In genomic region chr3:150544726-150545125, GRCh38 we compare ENCODE assay signal across 8 cellular contexts. TPM values are rescaled to one million over a fixed set of nuclear protein-coding genes. Genes with fewer than 3 reads are reported as not detected.
DNase-seq lines count a peak whose midpoint lies in the region; ATAC-seq, FAIRE-seq and TF ChIP-seq lines count a peak whose summit lies in the region.

No MANE protein-coding gene starts in this region.

- intact Hi-C loops in OCI-LY7 (cut with micrococcal nuclease; ENCODE audit: unreplicated experiment), result loop anchor here (5.0 kb wide), 1 partner anchor 158 kb away; the partner anchor contains the start of gene ERICH6
- intact Hi-C loops in endothelial cell of umbilical vein (cut with micrococcal nuclease), result loop anchor here (10.0 kb wide), 1 partner anchor 160 kb away; the partner anchor contains the start of gene ERICH6

- H3K9me2 ChIP-seq in OCI-LY7 (ENCODE audit: insufficient read depth, low read length), result no peaks in the 10 kb centered on the region

- TF ChIP-seq CTCF in OCI-LY7 (conservative IDR thresholded peaks at IDR 0.05; ENCODE audit: low read length) (no peak), endothelial cell of umbilical vein (IDR thresholded peaks at IDR 0.05; ENCODE audit: extremely low read depth in 1 of 2, insufficient read depth in 1 of 2, low read depth in 1 of 2, low read length in 2 of 2) (no peak)

- H3K79me2 ChIP-seq in OCI-LY7 (ENCODE audit: insufficient read depth, low read depth, low read length) (peaks cover 77% of the 10 kb centered on the region), endothelial cell of umbilical vein (ENCODE audit: control insufficient read depth, insufficient read depth, low read length) (peaks cover 64% of the 10 kb centered on the region)

- no peak for DNase-seq in OCI-LY7 (ENCODE audit: low spot score)
- DNase-seq in endothelial cell of umbilical vein (ENCODE audit: low read depth, low spot score), result peak; percentile 33
- DNase-seq in putamen (ENCODE audit: low spot score), result peak; percentile 32
- DNase-seq in NCI-H510A treated with DMSO at 0.1 percent for 48 hours (lab: John Stamatoyannopoulos, UW), result no peak
- no peak for DNase-seq in iPS-NIHi11 (ENCODE audit: low spot score)

- no peak for ATAC-seq in HG02623 (IDR thresholded peaks at IDR 0.05; ENCODE audit: unreplicated experiment)
- ATAC-seq in HG03097 (IDR thresholded peaks at IDR 0.05; ENCODE audit: low FRiP score, unreplicated experiment), result no peak

- BruUV-seq in OCI-LY7 (replicated peaks; lab: Mats Ljungman, UMichigan) (TSS peak; percentile 54), endothelial cell of umbilical vein (replicated peaks; lab: Mats Ljungman, UMichigan) (no TSS peak)

- peaks cover 36% of the 10 kb centered on the region for H4K20me1 ChIP-seq in OCI-LY7 (ENCODE audit: insufficient read depth, low read length)
- no peaks in the 10 kb centered on the region for H4K20me1 ChIP-seq in endothelial cell of umbilical vein (replicated peaks; ENCODE audit: control insufficient read depth, extremely low read depth, insufficient read depth, low read length)

- H3K36me3 ChIP-seq in ES-I3 (ENCODE audit: insufficient read depth, low read length) (peaks cover 9% of the 10 kb centered on the region), OCI-LY7 (ENCODE audit: insufficient read depth, low read length) (peaks cover 59% of the 10 kb centered on the region), endothelial cell of umbilical vein (ENCODE audit: control insufficient read depth in 2 of 2, extremely low read depth in 1 of 2, insufficient read depth in 2 of 2, low read length in 2 of 2) (peaks cover 0 to 16% of the 10 kb centered on the region in 2 experiments)

- H3K9ac ChIP-seq in ES-I3 (ENCODE audit: low read depth, low read length), result peak overlapping the region; percentile 86; the same call in 1 of the 2 replicates
- H3K9ac ChIP-seq in endothelial cell of umbilical vein (replicated peaks; ENCODE audit: extremely low read depth, insufficient read depth, low read length), result peak overlapping the region; percentile 98

- H3K27me3 ChIP-seq in endothelial cell of umbilical vein (ENCODE audit: control insufficient read depth in 2 of 2, insufficient read depth in 2 of 2, low read length in 2 of 2), result no peaks in the 10 kb centered on the region

- no peak for TF ChIP-seq POLR2A in endothelial cell of umbilical vein (IDR thresholded peaks at IDR 0.05; ENCODE audit: low read depth, low read length)

- no peaks in the 10 kb centered on the region for H3K9me3 ChIP-seq in ES-I3 (ENCODE audit: control insufficient read depth, insufficient read depth, low read length)
- H3K9me3 ChIP-seq in OCI-LY7 (ENCODE audit: low read length), result no peaks in the 10 kb centered on the region
- no peaks in the 10 kb centered on the region for H3K9me3 ChIP-seq in endothelial cell of umbilical vein (replicated peaks; ENCODE audit: control insufficient read depth, insufficient read depth, low read length)

- POLR2A ChIA-PET in OCI-LY7 (lab: Charles Lee) (interaction anchor here (0.6 to 2.3 kb wide), 10 partner anchors 12 to 626 kb away, joined by 3 to 15 read pairs (median 4); partner anchors contain the start of genes SELENOT and TSC22D2), endothelial cell of umbilical vein (lab: Charles Lee) (no interaction called here)

- CTCF ChIA-PET in OCI-LY7 (lab: Charles Lee; ENCODE audit: unreplicated experiment) (no interaction called here), endothelial cell of umbilical vein (lab: Charles Lee) (interaction anchor here (1.1 to 2.6 kb wide), 5 partner anchors 31 to 577 kb away, joined by 3 to 10 read pairs (median 6); partner anchors contain the start of gene TSC22D2)

- FAIRE-seq in endothelial cell of umbilical vein (lab: Jason Lieb, UNC), result no peak

- H3K4me1 ChIP-seq in ES-I3 (ENCODE audit: insufficient read depth, low read length) (no peaks in the 10 kb centered on the region), OCI-LY7 (ENCODE audit: insufficient read depth, low read length, poor library complexity, severe bottlenecking) (peaks cover 38% of the 10 kb centered on the region), endothelial cell of umbilical vein (ENCODE audit: control insufficient read depth, extremely low read depth, insufficient read depth, low read length) (peaks cover 25% of the 10 kb centered on the region)

- dilution Hi-C loops in endothelial cell of umbilical vein (cut with MboI; ENCODE audit: extremely low pct_ligation_motif_present, low sequenced_read_pairs), result no loop called here

- H3K4me3 ChIP-seq in OCI-LY7 (ENCODE audit: low read depth, low read length, poor library complexity, severe bottlenecking) (peak overlapping the region; percentile 98), endothelial cell of umbilical vein (replicated peaks in 1 of 3; ENCODE audit: insufficient read depth in 1 of 3, low read depth in 1 of 3, low read length in 3 of 3) (peak overlapping the region; percentile 80 to 98 (median 93))

- H2AFZ ChIP-seq in OCI-LY7 (ENCODE audit: low read length), result no peak overlapping the region
- no peak overlapping the region for H2AFZ ChIP-seq in endothelial cell of umbilical vein (ENCODE audit: low read depth, low read length)

- H3K4me2 ChIP-seq in OCI-LY7 (ENCODE audit: low read length), result peak overlapping the region; percentile 80
- H3K4me2 ChIP-seq in endothelial cell of umbilical vein (ENCODE audit: insufficient read depth, low read length), result peak overlapping the region; percentile 97

- H3K9me1 ChIP-seq in endothelial cell of umbilical vein (replicated peaks; ENCODE audit: control insufficient read depth, extremely low read depth, insufficient read depth, low read length), result no peaks in the 10 kb centered on the region

- H3K27ac ChIP-seq in OCI-LY7 (ENCODE audit: low read depth, low read length, poor library complexity, severe bottlenecking) (no peak overlapping the region), endothelial cell of umbilical vein (ENCODE audit: insufficient read depth, low read depth, low read length) (peak overlapping the region; percentile 97)

TF ChIP-seq in endothelial cell of umbilical vein, 7 proteins besides CTCF, POLR2A, EP300 and RAD21:
- TF ChIP-seq GATA2 (IDR thresholded peaks at IDR 0.05; ENCODE audit: insufficient read depth, insufficient read length, low read depth, low read length), result no peak

RNA-seq across cellular contexts. Expression of gene SERP1, which starts 1.6 kb away (rescaled TPM):
- total RNA-seq in OCI-LY7 (2014; rRNA removed; shearing (Covaris generic)), result 182 and 183 TPM in 2 replicates
- total RNA-seq in OCI-LY7 (2022) (97.4 and 101 TPM in 2 replicates), endothelial cell of umbilical vein (81.7 and 82.0 TPM in 2 replicates)
- polyA plus RNA-seq in endothelial cell of umbilical vein, result 103 and 135 TPM in 2 replicates
- polyA plus RNA-seq in endothelial cell of umbilical vein (2011; cell fraction: cytosol; rRNA removed), result 49.2 and 72.4 TPM in 2 replicates
- polyA plus RNA-seq in endothelial cell of umbilical vein (2011; cell fraction: nucleus; rRNA removed), result 52.3 and 63.3 TPM in 2 replicates
- 71.0 and 81.6 TPM in 2 replicates for polyA plus RNA-seq in endothelial cell of umbilical vein (2012)
- polyA minus RNA-seq in endothelial cell of umbilical vein, result 43.5 and 53.5 TPM in 2 replicates
- polyA minus RNA-seq in endothelial cell of umbilical vein (2011; cell fraction: cytosol; rRNA and poly(A)+ RNA removed), result 151 TPM
- 68.3 and 77.8 TPM in 2 replicates for polyA minus RNA-seq in endothelial cell of umbilical vein (2011; cell fraction: nucleus; rRNA and poly(A)+ RNA removed)

RNA-seq across cellular contexts. Expression of gene EIF2A, which starts 1.9 kb away (rescaled TPM):
- 85.6 and 86.0 TPM in 2 replicates for total RNA-seq in OCI-LY7 (2014; rRNA removed; shearing (Covaris generic))
- 105 and 130 TPM in 2 replicates for total RNA-seq in OCI-LY7 (2022)
- total RNA-seq in endothelial cell of umbilical vein, result 97.6 and 104 TPM in 2 replicates
- polyA plus RNA-seq in endothelial cell of umbilical vein, result 55.3 and 85.2 TPM in 2 replicates
- polyA plus RNA-seq in endothelial cell of umbilical vein (2011; cell fraction: cytosol; rRNA removed), result 141 and 145 TPM in 2 replicates
- 119 and 137 TPM in 2 replicates for polyA plus RNA-seq in endothelial cell of umbilical vein (2011; cell fraction: nucleus; rRNA removed)
- 59.6 and 74.1 TPM in 2 replicates for polyA plus RNA-seq in endothelial cell of umbilical vein (2012)
- 70.2 and 78.8 TPM in 2 replicates for polyA minus RNA-seq in endothelial cell of umbilical vein
- 80.3 TPM for polyA minus RNA-seq in endothelial cell of umbilical vein (2011; cell fraction: cytosol; rRNA and poly(A)+ RNA removed)
- 85.4 and 129 TPM in 2 replicates for polyA minus RNA-seq in endothelial cell of umbilical vein (2011; cell fraction: nucleus; rRNA and poly(A)+ RNA removed)

RNA-seq across cellular contexts. Expression of gene SELENOT, which starts 58.4 kb away (rescaled TPM):
- 36.8 and 60.7 TPM in 2 replicates for total RNA-seq in OCI-LY7 (2014; rRNA removed; shearing (Covaris generic))
- total RNA-seq in OCI-LY7 (2022) (70.1 and 71.8 TPM in 2 replicates), endothelial cell of umbilical vein (89.2 and 103 TPM in 2 replicates)
- polyA plus RNA-seq in endothelial cell of umbilical vein, result 299 and 328 TPM in 2 replicates
- 345 and 375 TPM in 2 replicates for polyA plus RNA-seq in endothelial cell of umbilical vein (2011; cell fraction: cytosol; rRNA removed)
- 94.5 and 108 TPM in 2 replicates for polyA plus RNA-seq in endothelial cell of umbilical vein (2011; cell fraction: nucleus; rRNA removed)
- polyA plus RNA-seq in endothelial cell of umbilical vein (2012), result 87.4 and 158 TPM in 2 replicates
- polyA minus RNA-seq in endothelial cell of umbilical vein, result 433 and 503 TPM in 2 replicates
- 98.9 TPM for polyA minus RNA-seq in endothelial cell of umbilical vein (2011; cell fraction: cytosol; rRNA and poly(A)+ RNA removed)
- 73.8 and 125 TPM in 2 replicates for polyA minus RNA-seq in endothelial cell of umbilical vein (2011; cell fraction: nucleus; rRNA and poly(A)+ RNA removed)

Comparison
In these comparisons a context has a peak if more than half of its experiments do, and no peak if none do; other contexts are left out.
1. DNase-seq: peak in endothelial cell of umbilical vein (single experiment) and putamen (single experiment); none in OCI-LY7 (single experiment), NCI-H510A treated with DMSO at 0.1 percent for 48 hours (single experiment) and iPS-NIHi11 (single experiment).